9 cellular contexts compared by ENCODE assay signal in the genomic region with DNA sequence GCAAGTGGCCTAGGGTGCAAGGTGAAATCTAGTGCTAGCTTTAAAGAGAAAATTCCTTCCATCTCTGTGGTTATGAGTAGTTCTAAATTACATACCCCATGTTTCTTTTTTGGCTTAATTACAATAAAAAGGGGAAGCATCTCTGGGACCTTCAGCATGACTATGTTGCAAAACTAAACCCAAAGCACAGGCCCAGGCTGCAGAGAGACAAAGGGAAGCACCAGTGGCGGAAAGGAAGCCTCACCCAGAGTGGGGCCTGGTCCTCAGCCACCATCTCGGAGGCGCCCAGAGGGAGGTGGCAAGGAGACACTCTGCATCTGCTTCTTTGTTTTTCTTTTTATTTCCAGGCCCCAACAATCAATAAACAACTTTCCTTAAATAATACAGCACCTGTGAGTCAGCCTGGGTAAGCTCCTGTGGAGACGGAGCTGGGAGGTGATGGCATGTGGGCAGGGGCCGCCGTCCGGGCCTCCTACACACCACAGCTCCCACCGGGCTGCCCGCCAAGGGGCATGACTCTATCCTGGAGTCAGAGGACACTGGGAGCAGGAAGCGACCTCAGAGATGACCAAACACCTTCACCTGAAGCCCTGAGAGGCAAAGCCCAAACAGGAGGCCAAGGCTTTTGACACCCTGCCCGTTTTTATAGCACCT. TPM values are rescaled to one million over a fixed set of nuclear protein-coding genes. Genes with fewer than 3 reads are reported as not detected.
DNase-seq lines count a peak whose midpoint lies in the region; ATAC-seq and TF ChIP-seq lines count a peak whose summit lies in the region.
"Had no signal": no experiment of that assay in that cellular context is flagged by ENCODE, and none has a peak within 500 bp of the region (broad histone marks: within the 10 kb centered on the region; RNA-seq: fewer than 3 reads in every experiment).

No MANE protein-coding gene starts in this region.

- H3K36me3 Mint-ChIP-seq in activated T-cell treated with anti-CD3 and anti-CD28 coated beads, Interleukin-2, amount 50 U/mL, for 4 hours (ENCODE audit: insufficient read depth) = peaks cover 14% of the 10 kb centered on the region

- peak; percentile 91 to 95 for DNase-seq in AML-193 (lab: John Stamatoyannopoulos, UW)
- peak; percentile 82 for DNase-seq in M059J (ENCODE audit: low read depth)
- no peak for DNase-seq in activated T-cell treated with anti-CD3 and anti-CD28 coated beads, Interleukin-2, amount 50 U/mL, for 4 hours
- DNase-seq in lower lobe of right lung = peak; percentile 71
- DNase-seq in glomerular visceral epithelial cell (ENCODE audit: extremely low spot score) = no peak
- DNase-seq in coronary artery (ENCODE audit: low spot score) = no peak
- DNase-seq: MM.1S had no signal

- H3K27me3 Mint-ChIP-seq in activated T-cell treated with anti-CD3 and anti-CD28 coated beads, Interleukin-2, amount 50 U/mL, for 4 hours (ENCODE audit: low read depth) = no peaks in the 10 kb centered on the region

- no peaks in the 10 kb centered on the region for H3K9me3 ChIP-seq in lower lobe of right lung

- no peaks in the 10 kb centered on the region for H3K36me3 ChIP-seq in lower lobe of right lung

- peaks cover 5% of the 10 kb centered on the region for H3K9me3 Mint-ChIP-seq in activated T-cell treated with anti-CD3 and anti-CD28 coated beads, Interleukin-2, amount 50 U/mL, for 4 hours

- H3K4me1 ChIP-seq in lower lobe of right lung = peaks cover 22% of the 10 kb centered on the region

- H3K27me3 ChIP-seq in lower lobe of right lung (ENCODE audit: low read depth) = no peaks in the 10 kb centered on the region

- H3K27ac ChIP-seq in lower lobe of right lung (peak overlapping the region; percentile 33), coronary artery (peak overlapping the region in 1 of 2 donors; percentile 33)

- H3K4me1 Mint-ChIP-seq in activated T-cell treated with anti-CD3 and anti-CD28 coated beads, Interleukin-2, amount 50 U/mL, for 4 hours (ENCODE audit: low read depth) = peaks cover 87% of the 10 kb centered on the region

- TF ChIP-seq CTCF in lower lobe of right lung (IDR thresholded peaks at IDR 0.05) = no peak
- TF ChIP-seq CTCF in coronary artery (IDR thresholded peaks at IDR 0.05) = no peak

- intact Hi-C loops in lower lobe of right lung (cut with DNase I) = no loop called here

- H3K4me3 ChIP-seq in lower lobe of right lung (no peak overlapping the region), coronary artery (no peak overlapping the region)

- peak overlapping the region; percentile 19 for H3K4me3 Mint-ChIP-seq in activated T-cell treated with anti-CD3 and anti-CD28 coated beads, Interleukin-2, amount 50 U/mL, for 4 hours

- ATAC-seq in activated T-cell treated with anti-CD3 and anti-CD28 coated beads, Interleukin-2, amount 50 U/mL, for 4 hours = peak; percentile 39 to 46
- ATAC-seq in lower lobe of right lung = peak; percentile 74 to 86
- ATAC-seq in HG02642 (IDR thresholded peaks at IDR 0.05; ENCODE audit: poor library complexity, unreplicated experiment) = no peak
- ATAC-seq in GM18873 (IDR thresholded peaks at IDR 0.05; ENCODE audit: low FRiP score, unreplicated experiment) = no peak

RNA-seq across cellular contexts. Expression of gene ITPKB, which starts 21.7 kb away (rescaled TPM):
- 2.6 and 6.1 TPM in 2 replicates for total RNA-seq in M059J (2014; rRNA removed; shearing (Covaris generic))
- 10 to 100 TPM; 26.2 to 28.3 (median 27.7) TPM for total RNA-seq in activated T-cell treated with anti-CD3 and anti-CD28 coated beads, Interleukin-2, amount 50 U/mL, for 4 hours
- total RNA-seq in lower lobe of right lung = 42.3 TPM

Comparison
In these comparisons a context has a peak if more than half of its experiments do, and no peak if none do; other contexts are left out.
1. DNase-seq: peak in AML-193 (2 of 2), M059J (single experiment) and lower lobe of right lung (single experiment); none in activated T-cell treated with anti-CD3 and anti-CD28 coated beads, Interleukin-2, amount 50 U/mL, for 4 hours (single experiment), glomerular visceral epithelial cell (single experiment) and coronary artery (single experiment).
2. ATAC-seq: peak in activated T-cell treated with anti-CD3 and anti-CD28 coated beads, Interleukin-2, amount 50 U/mL, for 4 hours (2 of 2) and lower lobe of right lung (2 of 2); none in HG02642 (single experiment) and GM18873 (single experiment).